In the genomic region with DNA sequence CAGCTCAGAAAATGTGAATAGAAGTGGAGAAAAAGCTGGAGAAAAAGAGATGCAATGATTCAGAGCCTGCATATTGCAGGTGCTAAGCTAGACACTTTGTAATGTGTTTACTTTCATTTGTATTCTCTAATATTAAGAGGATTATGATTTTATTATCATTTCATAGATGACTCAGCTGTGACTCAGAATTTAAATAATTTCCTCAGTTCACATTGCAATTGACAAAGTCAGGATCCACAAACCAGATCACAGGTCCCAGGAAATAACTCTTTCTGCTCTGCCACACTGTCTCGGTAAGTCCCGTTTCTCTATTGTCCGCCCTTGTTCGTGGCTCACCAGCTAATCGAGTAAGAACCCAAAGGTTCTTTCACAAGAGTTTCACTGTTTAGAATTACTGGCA, we compare ENCODE assay signal across 10 cellular contexts.
"Had no signal": no experiment of that assay in that cellular context is flagged by ENCODE, and none has a peak within 500 bp of the region (broad histone marks: within the 10 kb centered on the region; RNA-seq: fewer than 3 reads in every experiment).

No MANE protein-coding gene starts in this region.

- H3K4me1 ChIP-seq: adrenal gland, pancreas had no signal

- DNase-seq: activated B cell treated with CpG ODN at 0.5 μM for 24 hours; activated CD4-positive, alpha-beta T cell treated with anti-CD3 and anti-CD28 coated beads, Interleukin-2, amount 10 ng/mL, durations not matched to agents 7 days and 5 days; activated CD8-positive, alpha-beta memory T cell treated with anti-CD3 and anti-CD28 coated beads for 24 hours; activated naive CD4-positive, alpha-beta T cell treated with anti-CD3 and anti-CD28 coated beads, Interleukin-2, amount 10 ng/mL, durations not matched to agents 7 days and 5 days; adrenal gland; hippocampal formation; kidney glomerular epithelial cell; pancreas; stimulated activated CD4-positive, alpha-beta T cell treated with anti-CD3 and anti-CD28 coated beads, Interleukin-4, amount 100 ng/mL, for 1 hour had no signal

- H3K4me3 ChIP-seq: adrenal gland, cardiac muscle cell, pancreas had no signal

- H3K36me3 ChIP-seq: adrenal gland, cardiac muscle cell, pancreas had no signal

- H3K27me3 ChIP-seq: adrenal gland, cardiac muscle cell, pancreas had no signal

- H3K27ac ChIP-seq: adrenal gland, pancreas had no signal

- H3K9me3 ChIP-seq: pancreas had no signal

- ATAC-seq: pancreas had no signal
